Comparison of ENCODE assay signal across 8 cellular contexts in genomic region chr5:160439205-160439600, GRCh38. TPM values are rescaled to one million over a fixed set of nuclear protein-coding genes. Genes with fewer than 3 reads are reported as not detected.
DNase-seq lines count a peak whose midpoint lies in the region; ATAC-seq and TF ChIP-seq lines count a peak whose summit lies in the region.

No MANE protein-coding gene starts in this region.

- H3K9me3 Mint-ChIP-seq in natural killer cell treated with Interleukin-12 subunit alpha and Interleukin-12 subunit beta and Interleukin-15 and Interleukin-18, amount 100 ng/mL, for 72 hours: no peaks in the 10 kb centered on the region

- peak; percentile 95 for TF ChIP-seq CTCF in DND-41 (IDR thresholded peaks at IDR 0.05; ENCODE audit: borderline replicate concordance, extremely low read depth, low read length, poor library complexity, severe bottlenecking)
- peak; percentile 84 to 96 (median 88) for TF ChIP-seq CTCF in Peyer's patch (IDR thresholded peaks at IDR 0.05)
- peak; percentile 91 for TF ChIP-seq CTCF in fibroblast of the aortic adventitia (IDR thresholded peaks at IDR 0.05; ENCODE audit: insufficient read depth, low read length)

- H3K4me3 ChIP-seq in DND-41 (ENCODE audit: low read depth in 1 of 2, low read length in 2 of 2): peak overlapping the region; percentile 14 to 61; a peak in 3 of 4 replicates
- peak overlapping the region; percentile 32 to 57 (median 44) for H3K4me3 ChIP-seq in Peyer's patch
- H3K4me3 ChIP-seq in fibroblast of the aortic adventitia (ENCODE audit: low read depth, low read length): peak overlapping the region; percentile 64

- H3K27ac ChIP-seq in DND-41 (ENCODE audit: low read length): peak overlapping the region; percentile 73
- H3K27ac ChIP-seq in Peyer's patch: peak overlapping the region; percentile 20 to 63 (median 52)

- H3K36me3 ChIP-seq in DND-41 (ENCODE audit: insufficient read depth, low read length) (no peaks in the 10 kb centered on the region), Peyer's patch (no peaks in the 10 kb centered on the region)

- peaks cover 46 to 63% of the 10 kb centered on the region in 2 donors for H3K4me1 Mint-ChIP-seq in natural killer cell treated with Interleukin-12 subunit alpha and Interleukin-12 subunit beta and Interleukin-15 and Interleukin-18, amount 100 ng/mL, for 72 hours (ENCODE audit: low read depth in 2 of 2)

- H3K36me3 Mint-ChIP-seq in natural killer cell treated with Interleukin-12 subunit alpha and Interleukin-12 subunit beta and Interleukin-15 and Interleukin-18, amount 100 ng/mL, for 72 hours: peaks cover 4% of the 10 kb centered on the region

- H4K20me1 ChIP-seq in DND-41 (ENCODE audit: insufficient read depth, low read length): no peaks in the 10 kb centered on the region

- H3K9ac ChIP-seq in DND-41 (ENCODE audit: low read depth, low read length): peak overlapping the region; percentile 51

- no peak for TF ChIP-seq POLR2A in Peyer's patch (IDR thresholded peaks at IDR 0.05)

- no peaks in the 10 kb centered on the region for H3K79me2 ChIP-seq in DND-41 (ENCODE audit: insufficient read depth, low read length)

- H3K4me2 ChIP-seq in DND-41 (ENCODE audit: insufficient read depth, low read length): peak overlapping the region; percentile 90

- ATAC-seq in DND-41 (ENCODE audit: insufficient read depth, low read depth) (peak; percentile 87), GM21723 (IDR thresholded peaks at IDR 0.05; ENCODE audit: unreplicated experiment) (peak; percentile 63)
- ATAC-seq in natural killer cell treated with Interleukin-12 subunit alpha and Interleukin-12 subunit beta and Interleukin-15 and Interleukin-18, amount 100 ng/mL, for 72 hours: peak; percentile 88
- peak; percentile 79 for ATAC-seq in stimulated activated naive CD8-positive, alpha-beta T cell treated with anti-CD3 and anti-CD28 coated beads, Interleukin-15, Interleukin-2, amounts not matched to agents 100 U/mL and 50 U/mL, for 24 hours

- H3K9me3 ChIP-seq in DND-41 (ENCODE audit: insufficient read depth, low read length, severe bottlenecking): no peaks in the 10 kb centered on the region
- H3K9me3 ChIP-seq in Peyer's patch: no peaks in the 10 kb centered on the region

- H3K27me3 ChIP-seq in DND-41 (ENCODE audit: insufficient read depth, low read length, poor library complexity) (no peaks in the 10 kb centered on the region), Peyer's patch (no peaks in the 10 kb centered on the region)

- H3K27me3 Mint-ChIP-seq in natural killer cell treated with Interleukin-12 subunit alpha and Interleukin-12 subunit beta and Interleukin-15 and Interleukin-18, amount 100 ng/mL, for 72 hours: peaks cover 8 to 11% of the 10 kb centered on the region in 2 donors

- peak overlapping the region; percentile 92 for H2AFZ ChIP-seq in DND-41 (ENCODE audit: low read depth, low read length)

- H3K4me1 ChIP-seq in DND-41 (ENCODE audit: insufficient read depth, low read length) (peaks cover 47% of the 10 kb centered on the region), Peyer's patch (peaks cover 0 to 9% (median 0%) of the 10 kb centered on the region in 4 donors)

- in situ Hi-C loops in KBM-7 (cut with MboI; ENCODE audit: low pct_unique_long_range_greater_than_20kb, low sequenced_read_pairs): no loop called here

- peak; percentile 90 for DNase-seq in DND-41
- DNase-seq in KBM-7: peak; percentile 94
- DNase-seq in Peyer's patch: peak; percentile 89 to 96 (median 90)
- DNase-seq in activated T-helper 1 cell treated with anti-CD3 and anti-CD28 coated beads, Interleukin-2, amount 50 U/mL, for 16 hours (ENCODE audit: low read depth in 1 of 2, low spot score in 1 of 2): peak; percentile 78 to 91
- DNase-seq in fibroblast of the aortic adventitia (ENCODE audit: low read depth): peak; percentile 81
- peak; percentile 88 for DNase-seq in natural killer cell treated with Interleukin-12 subunit alpha and Interleukin-12 subunit beta and Interleukin-15 and Interleukin-18, amount 100 ng/mL, for 72 hours (ENCODE audit: low spot score)
- peak; percentile 93 for DNase-seq in stimulated activated naive CD8-positive, alpha-beta T cell treated with anti-CD3 and anti-CD28 coated beads, Interleukin-15, Interleukin-2, amounts not matched to agents 100 U/mL and 50 U/mL, for 24 hours

- H3K4me3 Mint-ChIP-seq in natural killer cell treated with Interleukin-12 subunit alpha and Interleukin-12 subunit beta and Interleukin-15 and Interleukin-18, amount 100 ng/mL, for 72 hours: peak overlapping the region; percentile 90

- peak overlapping the region; percentile 60 to 82 for H3K27ac Mint-ChIP-seq in natural killer cell treated with Interleukin-12 subunit alpha and Interleukin-12 subunit beta and Interleukin-15 and Interleukin-18, amount 100 ng/mL, for 72 hours

RNA-seq across cellular contexts. Expression of gene PTTG1, which starts 17.5 kb away (rescaled TPM):
- total RNA-seq in Peyer's patch (10 to 100 TPM in 3 of 4 donors, 1 to 10 TPM in 1; 9.1 to 36.3 (median 14.4) TPM), fibroblast of the aortic adventitia (ENCODE audit: low replicate concordance) (107 and 154 TPM in 2 replicates)
- total RNA-seq in natural killer cell treated with Interleukin-12 subunit alpha and Interleukin-12 subunit beta and Interleukin-15 and Interleukin-18, amount 100 ng/mL, for 72 hours: 100 to 1,000 TPM; 139 to 241 TPM

RNA-seq across cellular contexts. Expression of gene SLU7, which starts 20.3 kb away (rescaled TPM):
- total RNA-seq in Peyer's patch: 10 to 100 TPM; 45.5 to 94.9 (median 61.1) TPM
- total RNA-seq in fibroblast of the aortic adventitia (ENCODE audit: low replicate concordance): 59.5 and 69.7 TPM in 2 replicates
- total RNA-seq in natural killer cell treated with Interleukin-12 subunit alpha and Interleukin-12 subunit beta and Interleukin-15 and Interleukin-18, amount 100 ng/mL, for 72 hours: 10 to 100 TPM; 50.7 to 62.0 TPM

RNA-seq across cellular contexts. Expression of gene FAM200C, which starts 39.3 kb away (rescaled TPM):
- total RNA-seq in Peyer's patch (1 to 10 TPM in 2 of 4 donors, under 1 TPM in 1, not detected in 1; 0.66 to 2.3 (median 1.1) TPM), fibroblast of the aortic adventitia (ENCODE audit: low replicate concordance) (5.5 and 6.7 TPM in 2 replicates)
- total RNA-seq in natural killer cell treated with Interleukin-12 subunit alpha and Interleukin-12 subunit beta and Interleukin-15 and Interleukin-18, amount 100 ng/mL, for 72 hours: under 1 TPM; 0.78 to 1.00 TPM

Comparison
In these comparisons a context has a peak if more than half of its experiments do, and no peak if none do; other contexts are left out.
1. Peak in every context shown above with its lines: DNase-seq, ATAC-seq, H3K4me3 ChIP-seq and H3K27ac ChIP-seq.